Comparison of ENCODE assay signal across 28 cellular contexts in the genomic region with DNA sequence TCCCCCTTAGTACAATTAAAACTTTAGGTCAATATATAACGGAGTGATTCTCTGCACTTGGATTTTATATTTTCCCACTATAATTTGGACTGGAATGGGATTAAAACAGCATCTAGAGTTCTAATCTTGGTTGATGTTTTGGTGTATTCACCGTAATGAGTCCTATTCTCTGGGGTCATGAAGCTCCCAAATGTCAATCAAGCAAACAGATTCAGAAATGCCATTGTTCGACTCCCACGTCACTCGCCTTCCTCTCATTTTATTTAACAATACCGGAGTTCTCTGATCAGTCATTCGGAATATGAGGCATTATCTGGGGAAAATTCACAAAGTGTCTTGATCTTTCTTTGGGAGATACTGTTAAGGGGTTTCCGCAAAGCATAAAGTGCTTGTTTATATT. TPM values are rescaled to one million over a fixed set of nuclear protein-coding genes. Genes with fewer than 3 reads are reported as not detected.
A peak's percentile ranks its signal among the peaks of the same experiment; 100 is the strongest.
DNase-seq lines count a peak whose midpoint lies in the region; ATAC-seq and TF ChIP-seq lines count a peak whose summit lies in the region.
"Had no signal": no experiment of that assay in that cellular context is flagged by ENCODE, and none has a peak within 500 bp of the region (broad histone marks: within the 10 kb centered on the region; RNA-seq: fewer than 3 reads in every experiment).

No MANE protein-coding gene starts in this region.

- H4K20me1 ChIP-seq in smooth muscle cell (ENCODE audit: low read depth) = no peaks in the 10 kb centered on the region

- peak overlapping the region; percentile 94 for H3K56ac ChIP-seq in mesendoderm (ENCODE audit: low read length)

- no peak overlapping the region for H2BK15ac ChIP-seq in mesendoderm (replicated peaks; ENCODE audit: low read depth)

- H3K4me3 Mint-ChIP-seq in activated naive CD8-positive, alpha-beta T cell = peak overlapping the region; percentile 18
- H3K4me3 Mint-ChIP-seq in activated naive CD8-positive, alpha-beta T cell treated with anti-CD3 and anti-CD28 coated beads for 36 hours = no peak overlapping the region
- H3K4me3 Mint-ChIP-seq in endothelial cell (ENCODE audit: unreplicated experiment) = peak overlapping the region; percentile 81

- H3K4me1 ChIP-seq in mesendoderm (ENCODE audit: control insufficient read depth, low read depth, low read length) = peaks cover 11% of the 10 kb centered on the region
- H3K4me1 ChIP-seq in smooth muscle cell (ENCODE audit: low read depth) = peaks cover 64% of the 10 kb centered on the region

- no peak overlapping the region for H3K4ac ChIP-seq in mesendoderm (ENCODE audit: low read depth, low read length)

- no peaks in the 10 kb centered on the region for H3F3A ChIP-seq in smooth muscle cell (ENCODE audit: low read depth)

- H3K4me3 ChIP-seq in mesendoderm (ENCODE audit: low read length) = no peak overlapping the region
- H3K4me3 ChIP-seq in smooth muscle cell = peak overlapping the region; percentile 51
- H3K4me3 ChIP-seq: GM12878, HAP-1, SJSA1, tibial artery had no signal

- no peak for DNase-seq in activated naive CD8-positive, alpha-beta T cell treated with anti-CD3 and anti-CD28 coated beads for 36 hours
- DNase-seq in endothelial cell (ENCODE audit: low spot score) (no peak), mesendoderm (peak; percentile 25), smooth muscle cell (lab: John Stamatoyannopoulos, UW; ENCODE audit: unreplicated experiment) (no peak), DMS53 treated with DMSO at 0.1 percent for 48 hours (lab: John Stamatoyannopoulos, UW; ENCODE audit: unreplicated experiment) (no peak)
- DNase-seq: activated CD4-positive, alpha-beta T cell treated with anti-CD3 and anti-CD28 coated beads, Interleukin-2, amount 50 U/mL, for 48 hours; activated CD8-positive, alpha-beta memory T cell treated with anti-CD3 and anti-CD28 coated beads, Interleukin-2, amount 50 U/mL, for 48 hours; CD4-positive, CD25-positive, alpha-beta regulatory T cell; cerebellar nuclear complex; erythroblast; head of caudate nucleus; left cardiac atrium; MM.1S; NCI-H1417 treated with DMSO at 0.1 percent for 48 hours; NCI-H2081 treated with DMSO at 0.1 percent for 48 hours; NCI-H345; small intestine; stimulated activated CD4-positive, alpha-beta T cell treated with anti-CD3 and anti-CD28 coated beads, Interleukin-2, amount 100 ng/mL, for 24 hours; tibial artery had no signal

- no peaks in the 10 kb centered on the region for H3K9me3 ChIP-seq in smooth muscle cell (replicated peaks; ENCODE audit: low read depth)
- H3K9me3 ChIP-seq: ascending aorta, HAP-1, SJSA1, tibial artery had no signal

- H2BK120ac ChIP-seq in mesendoderm (ENCODE audit: low read depth, low read length) = no peak overlapping the region

- H3K27me3 ChIP-seq in mesendoderm (ENCODE audit: insufficient read depth, low read length, poor library complexity) (peaks cover 3% of the 10 kb centered on the region), smooth muscle cell (ENCODE audit: low read depth) (no peaks in the 10 kb centered on the region)
- H3K27me3 ChIP-seq: ascending aorta, SJSA1 had no signal

- H3K27ac Mint-ChIP-seq in activated naive CD8-positive, alpha-beta T cell = no peak overlapping the region
- H3K27ac Mint-ChIP-seq in activated naive CD8-positive, alpha-beta T cell treated with anti-CD3 and anti-CD28 coated beads for 36 hours = no peak overlapping the region
- H3K27ac Mint-ChIP-seq in endothelial cell (ENCODE audit: unreplicated experiment) = peak overlapping the region; percentile 86
- H3K27ac Mint-ChIP-seq: activated naive CD4-positive, alpha-beta T cell treated with anti-CD3 and anti-CD28 coated beads, Interleukin-2, amount 50 U/mL, for 72 hours; CD4-positive, CD25-positive, alpha-beta regulatory T cell had no signal

- no peak overlapping the region for H4K5ac ChIP-seq in mesendoderm (ENCODE audit: low read length)

- H2AK5ac ChIP-seq in mesendoderm (ENCODE audit: low read length) = no peak overlapping the region

- H3K27ac ChIP-seq in mesendoderm (ENCODE audit: low read depth, low read length) = no peak overlapping the region
- no peak overlapping the region for H3K27ac ChIP-seq in smooth muscle cell (ENCODE audit: low read depth)
- H3K27ac ChIP-seq: ascending aorta, KMS-11, SJSA1, tibial artery had no signal

- no CpG with 5 or more reads among the region's 8 CpGs for whole genome bisulfite sequencing in mesendoderm (ENCODE audit: extremely low coverage, insufficient coverage, low lambda C conversion rate)
- 50% methylated on average over 8 of the region's 8 CpGs for WGBS in smooth muscle cell (ENCODE audit: low lambda C conversion rate)

- H3K36me3 Mint-ChIP-seq in activated naive CD8-positive, alpha-beta T cell = no peaks in the 10 kb centered on the region
- H3K36me3 Mint-ChIP-seq in activated naive CD8-positive, alpha-beta T cell treated with anti-CD3 and anti-CD28 coated beads for 36 hours = no peaks in the 10 kb centered on the region
- H3K36me3 Mint-ChIP-seq in endothelial cell (ENCODE audit: low read depth, unreplicated experiment) = no peaks in the 10 kb centered on the region
- H3K36me3 Mint-ChIP-seq: CD4-positive, CD25-positive, alpha-beta regulatory T cell had no signal

- H3K4me2 ChIP-seq in mesendoderm (ENCODE audit: low read length) (no peak overlapping the region), smooth muscle cell (peak overlapping the region; percentile 100)
- H3K4me2 ChIP-seq: KMS-11 had no signal

- no peak overlapping the region for H3K18ac ChIP-seq in mesendoderm (ENCODE audit: low read length)

- H3K9ac ChIP-seq in mesendoderm (ENCODE audit: low read length) (peak overlapping the region; percentile 85), smooth muscle cell (ENCODE audit: low read depth) (peak overlapping the region; percentile 19)
- H3K9ac ChIP-seq: KMS-11 had no signal

- H3K23ac ChIP-seq in mesendoderm (ENCODE audit: low read length) = no peak overlapping the region

- H3K9me3 Mint-ChIP-seq in activated naive CD8-positive, alpha-beta T cell (ENCODE audit: low read depth) = no peaks in the 10 kb centered on the region
- peaks cover 2% of the 10 kb centered on the region for H3K9me3 Mint-ChIP-seq in activated naive CD8-positive, alpha-beta T cell treated with anti-CD3 and anti-CD28 coated beads for 36 hours
- no peaks in the 10 kb centered on the region for H3K9me3 Mint-ChIP-seq in endothelial cell (ENCODE audit: unreplicated experiment)
- H3K9me3 Mint-ChIP-seq: activated naive CD4-positive, alpha-beta T cell treated with anti-CD3 and anti-CD28 coated beads, Interleukin-2, amount 50 U/mL, for 72 hours had no signal

- no peak overlapping the region for H4K8ac ChIP-seq in mesendoderm (ENCODE audit: low read depth, low read length)

- ATAC-seq in GM21526 (IDR thresholded peaks at IDR 0.05; ENCODE audit: low FRiP score, unreplicated experiment) (no peak), HG03039 (IDR thresholded peaks at IDR 0.05; ENCODE audit: unreplicated experiment) (no peak)
- ATAC-seq: activated naive CD4-positive, alpha-beta T cell treated with anti-CD3 and anti-CD28 coated beads, Interleukin-2, amount 50 U/mL, for 72 hours; GM12878; left cardiac atrium had no signal

- TF ChIP-seq CTCF in endothelial cell (IDR thresholded peaks at IDR 0.05; ENCODE audit: unreplicated experiment) = no peak
- no peak for TF ChIP-seq CTCF in smooth muscle cell (IDR thresholded peaks at IDR 0.05; ENCODE audit: borderline replicate concordance, insufficient read depth, poor library complexity, severe bottlenecking)

- H2AFZ ChIP-seq in smooth muscle cell (ENCODE audit: low read depth) = peak overlapping the region; percentile 98

- H2BK5ac ChIP-seq in mesendoderm (ENCODE audit: low read length) = no peak overlapping the region

- peaks cover 22% of the 10 kb centered on the region for H3K4me1 Mint-ChIP-seq in activated naive CD8-positive, alpha-beta T cell (ENCODE audit: low read depth)
- peaks cover 14% of the 10 kb centered on the region for H3K4me1 Mint-ChIP-seq in activated naive CD8-positive, alpha-beta T cell treated with anti-CD3 and anti-CD28 coated beads for 36 hours
- H3K4me1 Mint-ChIP-seq in endothelial cell (ENCODE audit: unreplicated experiment) = peaks cover 47% of the 10 kb centered on the region

- H3K36me3 ChIP-seq in mesendoderm (ENCODE audit: control insufficient read depth, insufficient read depth, low read length) (no peaks in the 10 kb centered on the region), smooth muscle cell (ENCODE audit: low read depth) (no peaks in the 10 kb centered on the region)
- H3K36me3 ChIP-seq: ascending aorta, HAP-1, SJSA1, tibial artery had no signal

- H3K79me2 ChIP-seq in mesendoderm (ENCODE audit: control insufficient read depth, insufficient read depth, low read length) (peaks cover 5% of the 10 kb centered on the region), smooth muscle cell (ENCODE audit: low read depth) (peaks cover 21% of the 10 kb centered on the region)

- H3K79me1 ChIP-seq in mesendoderm (ENCODE audit: low read length) = no peaks in the 10 kb centered on the region

- H3K27me3 Mint-ChIP-seq in activated naive CD8-positive, alpha-beta T cell = peaks cover 41% of the 10 kb centered on the region
- peaks cover 82% of the 10 kb centered on the region for H3K27me3 Mint-ChIP-seq in activated naive CD8-positive, alpha-beta T cell treated with anti-CD3 and anti-CD28 coated beads for 36 hours
- H3K27me3 Mint-ChIP-seq in endothelial cell (ENCODE audit: unreplicated experiment) = peaks cover 20% of the 10 kb centered on the region

RNA-seq across cellular contexts. Expression of gene SKIDA1, which starts 26.5 kb away (rescaled TPM):
- total RNA-seq in activated naive CD8-positive, alpha-beta T cell treated with anti-CD3 and anti-CD28 coated beads for 36 hours = under 1 TPM in 1 of 2 experiments, not detected in 1; 0.54 TPM
- total RNA-seq in endothelial cell (ENCODE audit: unreplicated experiment) = 5.9 TPM
- polyA plus RNA-seq in mesendoderm (2013, experiment 1 of 2) = 1.6 TPM
- polyA plus RNA-seq in mesendoderm (2013, experiment 2 of 2) = 1.7 TPM
- total RNA-seq in smooth muscle cell = 1.2 and 1.8 TPM in 2 replicates
- polyA plus RNA-seq in smooth muscle cell = 0.50 and 0.53 TPM in 2 replicates
- total RNA-seq: ascending aorta had no signal
- polyA plus RNA-seq: CD4-positive, CD25-positive, alpha-beta regulatory T cell had no signal

RNA-seq across cellular contexts. Expression of gene MLLT10, which starts 35.1 kb away (rescaled TPM):
- total RNA-seq in activated naive CD8-positive, alpha-beta T cell treated with anti-CD3 and anti-CD28 coated beads for 36 hours = 10 to 100 TPM; 33.9 to 36.2 TPM
- total RNA-seq in endothelial cell (ENCODE audit: unreplicated experiment) = 50.6 TPM
- 37.4 TPM for polyA plus RNA-seq in mesendoderm (2013, experiment 1 of 2)
- 40.3 TPM for polyA plus RNA-seq in mesendoderm (2013, experiment 2 of 2)
- 43.6 and 44.6 TPM in 2 replicates for total RNA-seq in smooth muscle cell
- 6.8 and 10.8 TPM in 2 replicates for polyA plus RNA-seq in smooth muscle cell
